Comparison of ENCODE assay signal across 8 cellular contexts in the genomic region with DNA sequence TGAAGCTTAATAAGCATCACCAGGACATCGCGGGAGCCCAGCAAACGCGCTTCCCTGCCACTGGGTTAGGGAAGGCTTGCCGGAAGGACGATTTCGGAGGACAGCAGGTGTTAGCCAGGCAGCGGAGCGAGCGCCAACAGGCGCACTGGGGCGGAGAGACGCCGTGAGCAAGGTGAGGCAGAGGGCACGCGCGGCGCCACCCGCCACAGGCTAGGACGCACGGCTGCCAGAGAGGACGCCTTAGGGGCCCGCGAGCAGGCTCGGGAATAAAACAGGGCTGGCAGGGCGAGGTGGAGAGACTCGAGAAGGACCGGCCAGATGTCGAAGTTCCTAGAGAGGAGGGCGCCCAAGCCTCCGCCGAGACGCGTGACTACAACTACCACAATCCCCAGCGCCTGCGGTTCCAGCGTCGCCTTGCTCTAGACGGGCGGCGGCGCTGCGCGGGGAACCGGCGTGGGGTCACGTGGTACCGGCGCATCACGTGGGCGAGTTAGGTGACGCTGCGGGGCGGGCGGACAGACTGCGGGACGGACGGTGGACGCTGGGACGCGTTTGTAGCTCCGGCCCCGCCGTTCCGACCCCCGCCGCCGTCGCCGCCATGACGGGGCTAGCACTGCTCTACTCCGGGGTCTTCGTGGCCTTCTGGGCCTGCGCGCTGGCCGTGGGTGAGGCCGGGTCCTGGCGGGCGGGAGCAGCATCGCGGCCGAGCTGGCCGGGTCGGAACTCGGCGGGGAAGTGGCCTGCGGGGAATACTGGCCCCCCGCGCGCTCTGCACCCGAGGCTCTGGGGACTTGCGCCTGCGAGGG. TPM values are rescaled to one million over a fixed set of nuclear protein-coding genes. Genes with fewer than 3 reads are reported as not detected.
DNase-seq lines count a peak whose midpoint lies in the region; ATAC-seq and TF ChIP-seq lines count a peak whose summit lies in the region.

A gene (plus strand): TSS at position 518 of the 806 bp plus-strand sequence. CDS start 81 bp downstream, at position 599.

- H3K27me3 ChIP-seq in adrenal gland (no peaks in the 10 kb centered on the region), heart left ventricle (no peaks in the 10 kb centered on the region)

- H3K9me3 ChIP-seq in adrenal gland (replicated peaks in 1 of 3): no peaks in the 10 kb centered on the region
- no peaks in the 10 kb centered on the region for H3K9me3 ChIP-seq in heart left ventricle

- peak within 1 kb of the TSS; percentile 80 to 98 (median 92) for H3K27ac ChIP-seq in adrenal gland
- H3K27ac ChIP-seq in heart left ventricle: peak within 1 kb of the TSS; percentile 83 to 97 (median 92)

- H3K36me3 ChIP-seq in adrenal gland (replicated peaks in 1 of 2) (peaks cover 0 to 33% of the 10 kb centered on the region in 2 donors), heart left ventricle (peaks cover 0 to 40% (median 27%) of the 10 kb centered on the region in 9 donors)

- H3K4me3 ChIP-seq in adrenal gland (peak within 1 kb of the TSS; percentile 56 to 97 (median 82)), heart left ventricle (peak within 1 kb of the TSS; percentile 59 to 93 (median 89))

- intact Hi-C loops in adrenal gland (cut with DNase I) (no loop called here), heart left ventricle (cut with DNase I) (loop anchor here in 4 of 10 donors (1.0 to 2.0 kb wide), 2 partner anchors 28 kb away; a partner anchor contains a TSS), posterior cingulate gyrus (cut with DNase I) (loop anchor here (2.0 kb wide), 1 partner anchor 28 kb away; a partner anchor contains a TSS)

- H3K36me3 Mint-ChIP-seq in type B pancreatic cell: peaks cover 24% of the 10 kb centered on the region

- TF ChIP-seq POLR2A in adrenal gland (IDR thresholded peaks at IDR 0.05) (peak; percentile 59 to 92), heart left ventricle (IDR thresholded peaks at IDR 0.05) (peak in 1 of 2 donors; percentile 96)

- H3K4me3 Mint-ChIP-seq in type B pancreatic cell: peak within 1 kb of the TSS; percentile 95

- H3K4me1 ChIP-seq in adrenal gland (replicated peaks in 1 of 2) (peaks cover 22 to 52% of the 10 kb centered on the region in 2 donors), heart left ventricle (peaks cover 6 to 61% (median 46%) of the 10 kb centered on the region in 12 donors)

- no peaks in the 10 kb centered on the region for H3K27me3 Mint-ChIP-seq in type B pancreatic cell

- in situ Hi-C loops in GM13976 (cut with MboI; ENCODE audit: low sequenced_read_pairs, unreplicated experiment): no loop called here

- H3K4me1 Mint-ChIP-seq in type B pancreatic cell (ENCODE audit: unreplicated experiment): peaks cover 47% of the 10 kb centered on the region

- peak within 1 kb of the TSS; percentile 95 for H3K27ac Mint-ChIP-seq in type B pancreatic cell

- 0 to 1% (median 0%) methylated on average over 8 to 93 of the region's 93 CpGs for WGBS in adrenal gland, 4 donors
- WGBS in heart left ventricle, 4 donors: 0 to 1% (median 1%) methylated on average over 48 to 93 of the region's 93 CpGs

- DNase-seq in GM13976 (ENCODE audit: low spot score) (peak; percentile 98), NCI-H146 treated with DMSO at 0.1 percent for 48 hours (lab: John Stamatoyannopoulos, UW; ENCODE audit: unreplicated experiment) (peak; percentile 75), T-helper 1 cell (peak; percentile 83 to 93 (median 92)), adrenal gland (peak; percentile 94 to 98 (median 97)), heart left ventricle (peak; percentile 97 to 98 (median 98)), posterior cingulate gyrus (peak; percentile 97 to 100 (median 99)), type B pancreatic cell (ENCODE audit: extremely low spot score, unreplicated experiment) (peak; percentile 96)

- TF ChIP-seq CTCF in GM13976 (IDR thresholded peaks at IDR 0.05; ENCODE audit: borderline replicate concordance, control extremely low read depth, extremely low read depth, insufficient read depth, missing control alignments): peak; percentile 14
- peak in 4 of 6 experiments; percentile 7 to 63 (median 48) for TF ChIP-seq CTCF in adrenal gland (IDR thresholded peaks at IDR 0.05)
- TF ChIP-seq CTCF in heart left ventricle (IDR thresholded peaks at IDR 0.05): peak in 8 of 12 donors; percentile 15 to 48 (median 24)
- peak; percentile 60 for TF ChIP-seq CTCF in type B pancreatic cell (conservative IDR thresholded peaks at IDR 0.05)

- ATAC-seq in HG02870 (IDR thresholded peaks at IDR 0.05; ENCODE audit: unreplicated experiment) (peak; percentile 61), heart left ventricle (peak; percentile 82 to 88 (median 86))

- no peaks in the 10 kb centered on the region for H3K9me3 Mint-ChIP-seq in type B pancreatic cell

RNA-seq across cellular contexts. Expression of the gene that starts here (rescaled TPM):
- 100 to 1,000 TPM; 177 to 318 (median 216) TPM for total RNA-seq in adrenal gland
- 100 to 1,000 TPM; 141 to 302 (median 161) TPM for polyA plus RNA-seq in adrenal gland
- total RNA-seq in heart left ventricle: 100 to 1,000 TPM in 3 of 9 donors, 10 to 100 TPM in 6; 71.4 to 140 (median 93.2) TPM
- polyA plus RNA-seq in heart left ventricle: 100 to 1,000 TPM in 1 of 2 donors, 10 to 100 TPM in 1; 84.7 to 235 TPM
- 115 and 135 TPM in 2 replicates for total RNA-seq in type B pancreatic cell (ENCODE audit: low replicate concordance)

Comparison
In these comparisons a context has a peak if more than half of its experiments do, and no peak if none do; other contexts are left out.
1. Peak in every context shown above with its lines: DNase-seq, ATAC-seq, H3K4me3 ChIP-seq and H3K27ac ChIP-seq.